In the genomic region with DNA sequence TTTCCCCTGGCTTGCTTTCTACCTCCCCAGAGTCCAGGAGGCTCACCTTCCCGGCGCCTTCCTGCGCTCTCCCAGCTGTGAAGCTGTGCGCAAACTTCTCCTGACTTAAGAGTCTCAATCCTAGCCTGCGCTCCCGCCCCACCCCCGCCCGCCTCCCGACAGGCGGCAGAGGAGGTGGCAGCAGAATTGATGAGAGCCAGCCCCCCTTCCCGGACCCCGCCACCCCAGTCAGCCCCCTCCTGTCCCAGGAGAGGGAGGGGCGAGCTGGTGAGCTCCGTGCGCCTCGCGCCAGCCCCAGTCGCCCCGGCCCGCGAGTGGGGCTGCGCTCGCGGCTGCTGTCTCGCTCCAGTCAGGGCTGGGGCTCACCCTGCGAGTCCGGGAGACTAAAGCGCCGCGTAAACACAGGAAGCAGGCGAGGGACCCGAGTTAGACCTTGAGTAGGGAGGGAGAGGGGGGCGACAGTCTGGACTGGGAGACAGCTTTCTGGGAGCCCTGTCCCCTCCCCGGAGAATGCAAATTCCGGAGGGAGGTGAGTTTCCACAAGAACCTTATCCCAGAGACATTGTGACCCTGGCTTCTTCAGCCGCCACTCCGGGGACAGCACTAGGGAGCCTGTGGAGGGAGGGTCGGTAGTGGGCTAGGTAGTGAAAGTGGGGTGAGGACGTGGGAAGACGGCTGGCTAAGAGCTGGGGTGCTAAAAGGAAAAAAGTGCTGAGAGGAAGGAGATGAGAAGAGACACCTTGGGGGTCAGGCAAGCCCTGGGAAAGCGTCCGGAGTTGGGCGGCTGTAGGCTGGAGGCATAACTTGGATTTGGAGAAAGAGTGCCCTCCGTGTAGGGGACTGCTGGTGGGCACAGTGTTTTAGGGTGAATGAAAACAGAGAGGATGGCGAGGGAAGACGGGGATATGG, we compare ENCODE assay signal across 10 cellular contexts. TPM values are rescaled to one million over a fixed set of nuclear protein-coding genes. Genes with fewer than 3 reads are reported as not detected.
DNase-seq lines count a peak whose midpoint lies in the region; ATAC-seq and TF ChIP-seq lines count a peak whose summit lies in the region.
"Had no signal": no experiment of that assay in that cellular context is flagged by ENCODE, and none has a peak within 500 bp of the region (broad histone marks: within the 10 kb centered on the region; RNA-seq: fewer than 3 reads in every experiment).

A gene (minus strand): TSS at position 79 of the 909 bp plus-strand sequence. CDS start 87,743 bp downstream, outside the sequence.

- H3K27me3 ChIP-seq in right cardiac atrium (ENCODE audit: control insufficient read depth, insufficient read depth) (no peaks in the 10 kb centered on the region), trophoblast cell (ENCODE audit: insufficient read depth, low read length) (peaks cover 5% of the 10 kb centered on the region), sigmoid colon (peaks cover 0 to 29% (median 14%) of the 10 kb centered on the region in 3 donors)

- TF ChIP-seq POLR2A in sigmoid colon (IDR thresholded peaks at IDR 0.05), result no peak

- no peaks in the 10 kb centered on the region for H3K79me2 ChIP-seq in trophoblast cell (ENCODE audit: control insufficient read depth, insufficient read depth, low read length, poor library complexity)

- TF ChIP-seq EP300 in sigmoid colon (IDR thresholded peaks at IDR 0.05), result no peak

- H3K36me3 ChIP-seq in trophoblast cell (ENCODE audit: control insufficient read depth in 1 of 2, insufficient read depth in 2 of 2, low read length in 2 of 2) (no peaks in the 10 kb centered on the region), sigmoid colon (no peaks in the 10 kb centered on the region)

- peak within 1 kb of the TSS; percentile 51 for H2BK12ac ChIP-seq in trophoblast cell (ENCODE audit: low read length)

- H3K9ac ChIP-seq in trophoblast cell (ENCODE audit: low read length), result peak within 1 kb of the TSS; percentile 67

- peak within 1 kb of the TSS; percentile 6 for H3K4me3 ChIP-seq in right cardiac atrium (ENCODE audit: low read length)
- peak within 1 kb of the TSS; percentile 72 for H3K4me3 ChIP-seq in trophoblast cell (ENCODE audit: low read depth, low read length)
- H3K4me3 ChIP-seq in sigmoid colon, result peak within 1 kb of the TSS in 1 of 4 donors; percentile 21

- no peak within 1 kb of the TSS for H3K23ac ChIP-seq in trophoblast cell (ENCODE audit: low read length)

- whole genome bisulfite sequencing in right cardiac atrium, result under 1% methylated on average over 46 of the region's 46 CpGs
- WGBS in trophoblast cell (ENCODE audit: extremely low coverage, insufficient coverage, insufficient read length), result no CpG with 5 or more reads among the region's 46 CpGs
- 2% methylated on average over 46 of the region's 46 CpGs for WGBS in sigmoid colon, 2 donors

- H3K79me1 ChIP-seq in trophoblast cell (ENCODE audit: low read length), result peaks cover 2% of the 10 kb centered on the region

- TF ChIP-seq CTCF in GM10248 (IDR thresholded peaks at IDR 0.05; ENCODE audit: control extremely low read depth, extremely low read depth, low read depth, missing control alignments), result no peak
- no peak for TF ChIP-seq CTCF in sigmoid colon (IDR thresholded peaks at IDR 0.05)

- no peak within 1 kb of the TSS for H3K27ac ChIP-seq in right cardiac atrium (ENCODE audit: low read length)
- no peak within 1 kb of the TSS for H3K27ac ChIP-seq in trophoblast cell (ENCODE audit: low read depth, low read length)
- H3K27ac ChIP-seq in sigmoid colon, result no peak within 1 kb of the TSS

- H4K8ac ChIP-seq in trophoblast cell (ENCODE audit: low read depth, low read length), result peak within 1 kb of the TSS; percentile 26

- peak within 1 kb of the TSS; percentile 32 for H2AFZ ChIP-seq in trophoblast cell (ENCODE audit: insufficient read depth, low read length, poor library complexity)

- POLR2A ChIA-PET in GM10248 (lab: Yijun Ruan, JAX), result no interaction called here

- DNase-seq in GM10248 (ENCODE audit: extremely low spot score) (peak; percentile 13), NCI-H2227 treated with DMSO at 0.1 percent for 48 hours (lab: John Stamatoyannopoulos, UW) (peak; percentile 48), right cardiac atrium (peak in 2 of 3 donors; percentile 34 to 58), trophoblast cell (no peak), sigmoid colon (no peak), SW480 (ENCODE audit: low spot score) (no peak), T-helper 2 cell (no peak)
- DNase-seq: midbrain, T-helper 17 cell had no signal

- H2BK120ac ChIP-seq in trophoblast cell (ENCODE audit: insufficient read depth, low read length, poor library complexity), result peak within 1 kb of the TSS; percentile 59

- H4K12ac ChIP-seq in trophoblast cell (ENCODE audit: low read depth, low read length), result no peak within 1 kb of the TSS

- H3K18ac ChIP-seq in trophoblast cell (ENCODE audit: low read length), result peak within 1 kb of the TSS; percentile 70

- no peaks in the 10 kb centered on the region for H3K4me1 ChIP-seq in right cardiac atrium (ENCODE audit: control insufficient read depth, insufficient read depth, low read length)
- peaks cover 14 to 15% of the 10 kb centered on the region in 2 experiments for H3K4me1 ChIP-seq in trophoblast cell (ENCODE audit: control insufficient read depth in 1 of 2, insufficient read depth in 2 of 2, low read length in 2 of 2)
- H3K4me1 ChIP-seq in sigmoid colon, result peaks cover 0 to 10% (median 2%) of the 10 kb centered on the region in 4 donors

- intact Hi-C loops in right cardiac atrium (cut with DNase I) (no loop called here), sigmoid colon (cut with DNase I) (no loop called here)

- H3K9me3 ChIP-seq in right cardiac atrium (ENCODE audit: control insufficient read depth, low read length), result no peaks in the 10 kb centered on the region
- H3K9me3 ChIP-seq in trophoblast cell (ENCODE audit: insufficient read depth, low read depth, low read length), result no peaks in the 10 kb centered on the region
- H3K9me3 ChIP-seq in sigmoid colon, result no peaks in the 10 kb centered on the region

- no peak within 1 kb of the TSS for H3K4ac ChIP-seq in trophoblast cell (ENCODE audit: low read depth, low read length)

- H3K14ac ChIP-seq in trophoblast cell (ENCODE audit: low read length), result peak within 1 kb of the TSS; percentile 46

- peak within 1 kb of the TSS; percentile 78 for H3K4me2 ChIP-seq in trophoblast cell (ENCODE audit: low read length)

- CTCF ChIA-PET in GM10248 (lab: Yijun Ruan, JAX), result interaction anchor here (1.2 kb wide), 1 partner anchor 15 kb away, joined by 3 read pairs; no protein-coding TSS in a partner anchor

- H2BK5ac ChIP-seq in trophoblast cell (ENCODE audit: low read depth, low read length, poor library complexity), result peak within 1 kb of the TSS; percentile 41

- H2AK5ac ChIP-seq in trophoblast cell (ENCODE audit: low read length), result no peak within 1 kb of the TSS

- peak within 1 kb of the TSS; percentile 25 for H4K91ac ChIP-seq in trophoblast cell (ENCODE audit: low read depth, low read length)

- ATAC-seq in right cardiac atrium (no peak), GM19324 (IDR thresholded peaks at IDR 0.05; ENCODE audit: low FRiP score, unreplicated experiment) (no peak)
- ATAC-seq: T-helper 17 cell had no signal

RNA-seq across cellular contexts. Expression of the gene that starts here (rescaled TPM):
- total RNA-seq in right cardiac atrium (under 1 TPM; 0.12 to 0.28 (median 0.23) TPM), sigmoid colon (not detected)
- polyA plus RNA-seq in right cardiac atrium (0.02 TPM), sigmoid colon (under 1 TPM in 1 of 3 donors, not detected in 2; 0.03 TPM)
- polyA plus RNA-seq in trophoblast cell (2013), result 2.9 and 3.2 TPM in 2 replicates
- total RNA-seq: T-helper 17 cell had no signal

Comparison
In these comparisons a context has a peak if more than half of its experiments do, and no peak if none do; other contexts are left out.
1. Peak in DNase-seq and H3K4me3 ChIP-seq in right cardiac atrium; RNA of the gene not detected or under 1 TPM.
2. DNase-seq: peak in GM10248 (single experiment) and NCI-H2227 treated with DMSO at 0.1 percent for 48 hours (single experiment); none in trophoblast cell (0 of 2), sigmoid colon (single experiment), SW480 (single experiment) and T-helper 2 cell (0 of 5).